ENCODE assay signal across 31 cellular contexts in the genomic region with DNA sequence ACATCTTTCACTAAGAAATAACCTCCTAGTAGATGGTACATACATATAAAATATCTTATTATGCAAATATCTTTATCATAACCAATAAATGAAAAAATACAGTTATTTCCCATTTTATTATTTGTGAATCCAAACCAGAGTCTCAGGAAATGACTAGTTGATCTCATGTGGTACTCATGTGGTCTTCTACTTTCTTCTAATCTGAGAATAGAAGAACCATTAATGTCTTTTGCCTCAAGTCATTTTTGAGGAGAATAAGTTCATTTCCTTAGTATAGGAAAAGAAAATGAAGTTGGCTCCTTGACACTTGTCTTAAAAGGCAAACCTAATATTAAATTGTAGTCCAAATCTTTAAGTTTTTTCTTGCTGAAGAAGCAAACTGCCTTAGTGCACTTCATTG.
DNase-seq lines count a peak whose midpoint lies in the region; TF ChIP-seq lines count a peak whose summit lies in the region.
"Had no signal": no experiment of that assay in that cellular context is flagged by ENCODE, and none has a peak within 500 bp of the region (broad histone marks: within the 10 kb centered on the region; RNA-seq: fewer than 3 reads in every experiment).

No MANE protein-coding gene starts in this region.

- no peak overlapping the region; the same call in 1 of the 2 replicates for H3K4me3 ChIP-seq in SK-N-MC
- no peak overlapping the region for H3K4me3 ChIP-seq in spleen
- no peak overlapping the region for H3K4me3 ChIP-seq in CD4-positive, alpha-beta memory T cell (ENCODE audit: low read length in 2 of 2)
- H3K4me3 ChIP-seq: A549; BLaER1; BLaER1 treated with 17β-estradiol and CSF1 and Interleukin-3, amounts not matched to agents 10 nM and 100 nM had no signal

- H3K4me1 ChIP-seq in spleen, result peaks cover 0 to 5% (median 0%) of the 10 kb centered on the region in 6 donors
- H3K4me1 ChIP-seq in CD4-positive, alpha-beta memory T cell (ENCODE audit: insufficient read depth, low read length), result no peaks in the 10 kb centered on the region
- H3K4me1 ChIP-seq: A549, BE2C, BLaER1 had no signal

- no peaks in the 10 kb centered on the region for H3K9me3 Mint-ChIP-seq in CD4-positive, alpha-beta memory T cell
- H3K9me3 Mint-ChIP-seq: CD4-positive, alpha-beta T cell; CD8-positive, alpha-beta memory T cell; CD8-positive, alpha-beta T cell had no signal

- H3K9me3 ChIP-seq in SK-N-MC (ENCODE audit: low read depth, low read length) (no peaks in the 10 kb centered on the region), spleen (no peaks in the 10 kb centered on the region)
- no peaks in the 10 kb centered on the region for H3K9me3 ChIP-seq in CD4-positive, alpha-beta memory T cell (ENCODE audit: control insufficient read depth in 1 of 2, low read length in 2 of 2)
- H3K9me3 ChIP-seq: A549; BE2C; BLaER1; BLaER1 treated with 17β-estradiol and CSF1 and Interleukin-3, amounts not matched to agents 10 nM and 100 nM; Caco-2 had no signal

- DNase-seq in SK-MEL-5 (ENCODE audit: low read depth, low spot score), result peak; percentile 70
- peak; percentile 44 for DNase-seq in SK-N-MC (ENCODE audit: low read depth, low spot score)
- peak; percentile 86 for DNase-seq in foreskin melanocyte
- no peak for DNase-seq in spleen
- DNase-seq in stimulated activated CD4-positive, alpha-beta T cell treated with anti-CD3 and anti-CD28 coated beads, Interleukin-4, amount 100 ng/mL, for 1 hour, result no peak
- DNase-seq in CD4-positive, alpha-beta memory T cell, result no peak
- DNase-seq: 8988T; ACHN; BE2C; C1 segment of cervical spinal cord; Caco-2; Calu3; CD4-positive, alpha-beta T cell; CD4-positive, CD25-positive, alpha-beta regulatory T cell; CD8-positive, alpha-beta memory T cell; CD8-positive, alpha-beta T cell; COR-L47; DMS 273 treated with DMSO at 0.1 percent for 48 hours; DMS153; DMS53; DMS79; DMS79 treated with DMSO at 0.1 percent for 48 hours; DND-41; EL had no signal

- no peak for TF ChIP-seq CTCF in spleen (IDR thresholded peaks at IDR 0.05 in 8 of 11, conservative IDR thresholded peaks at IDR 0.05 in 3 of 11)

- H3K4me3 Mint-ChIP-seq in CD4-positive, alpha-beta memory T cell, result no peak overlapping the region
- H3K4me3 Mint-ChIP-seq: B cell; CD14-positive monocyte; CD4-positive, alpha-beta T cell; CD4-positive, CD25-positive, alpha-beta regulatory T cell; CD8-positive, alpha-beta memory T cell; CD8-positive, alpha-beta T cell had no signal

- CTCF ChIA-PET in CD4-positive, alpha-beta memory T cell (lab: Charles Lee; ENCODE audit: partially characterized antibody), result no interaction called here

- no peak overlapping the region for H3K27ac Mint-ChIP-seq in CD4-positive, alpha-beta memory T cell
- H3K27ac Mint-ChIP-seq: B cell; CD14-positive monocyte; CD4-positive, alpha-beta T cell; CD4-positive, CD25-positive, alpha-beta regulatory T cell; CD8-positive, alpha-beta memory T cell; CD8-positive, alpha-beta T cell had no signal

- H3K36me3 Mint-ChIP-seq in CD4-positive, alpha-beta memory T cell, result no peaks in the 10 kb centered on the region
- H3K36me3 Mint-ChIP-seq: CD14-positive monocyte; CD4-positive, CD25-positive, alpha-beta regulatory T cell; CD8-positive, alpha-beta memory T cell; CD8-positive, alpha-beta T cell had no signal

- TF ChIP-seq POLR2A in spleen (IDR thresholded peaks at IDR 0.05), result no peak

- intact Hi-C loops in spleen (cut with DNase I; ENCODE audit: low total_unique reads), result no loop called here
- intact Hi-C loops in CD4-positive, alpha-beta memory T cell (cut with micrococcal nuclease), result no loop called here

- in situ Hi-C loops in SK-MEL-5 (cut with HindIII; ENCODE audit: low pct_unique_long_range_greater_than_20kb, low sequenced_read_pairs), result no loop called here

- peaks cover 0 to 4% of the 10 kb centered on the region in 2 donors for H3K27me3 Mint-ChIP-seq in CD4-positive, alpha-beta memory T cell

- H3K27me3 ChIP-seq in spleen (replicated peaks in 1 of 7), result peaks cover 0 to 5% (median 0%) of the 10 kb centered on the region in 7 donors
- no peaks in the 10 kb centered on the region for H3K27me3 ChIP-seq in CD4-positive, alpha-beta memory T cell (ENCODE audit: insufficient read depth, low read length)
- H3K27me3 ChIP-seq: BE2C; BLaER1; BLaER1 treated with 17β-estradiol and CSF1 and Interleukin-3, amounts not matched to agents 10 nM and 100 nM had no signal

- POLR2A ChIA-PET in CD4-positive, alpha-beta memory T cell (lab: Charles Lee; ENCODE audit: partially characterized antibody), result no interaction called here

- no peaks in the 10 kb centered on the region for H3K36me3 ChIP-seq in SK-N-MC (ENCODE audit: insufficient read depth, low read length)
- H3K36me3 ChIP-seq in spleen, result no peaks in the 10 kb centered on the region
- H3K36me3 ChIP-seq in CD4-positive, alpha-beta memory T cell (ENCODE audit: insufficient read depth, low read length), result no peaks in the 10 kb centered on the region
- H3K36me3 ChIP-seq: BE2C; BLaER1; BLaER1 treated with 17β-estradiol and CSF1 and Interleukin-3, amounts not matched to agents 10 nM and 100 nM had no signal

- H3K27ac ChIP-seq in SK-N-MC (peak overlapping the region; percentile 4; the same call in 1 of the 2 replicates), spleen (no peak overlapping the region)
- H3K27ac ChIP-seq in CD4-positive, alpha-beta memory T cell (ENCODE audit: low read depth, low read length), result no peak overlapping the region
- H3K27ac ChIP-seq: 22Rv1; A549; BLaER1; BLaER1 treated with 17β-estradiol and CSF1 and Interleukin-3, amounts not matched to agents 10 nM and 100 nM; C4-2B had no signal

- no peaks in the 10 kb centered on the region for H3K4me1 Mint-ChIP-seq in CD4-positive, alpha-beta memory T cell
- H3K4me1 Mint-ChIP-seq: B cell; CD8-positive, alpha-beta memory T cell had no signal

- no peak overlapping the region for H3K9ac ChIP-seq in SK-N-MC (ENCODE audit: insufficient read length)
- H3K9ac ChIP-seq: BLaER1; BLaER1 treated with 17β-estradiol and CSF1 and Interleukin-3, amounts not matched to agents 10 nM and 100 nM had no signal

Comparison
In these comparisons a context has a peak if more than half of its experiments do, and no peak if none do; other contexts are left out.
1. DNase-seq: peak in SK-MEL-5 (single experiment), SK-N-MC (single experiment) and foreskin melanocyte (single experiment); none in spleen (single experiment), stimulated activated CD4-positive, alpha-beta T cell treated with anti-CD3 and anti-CD28 coated beads, Interleukin-4, amount 100 ng/mL, for 1 hour (single experiment) and CD4-positive, alpha-beta memory T cell (0 of 5).